In the genomic region with DNA sequence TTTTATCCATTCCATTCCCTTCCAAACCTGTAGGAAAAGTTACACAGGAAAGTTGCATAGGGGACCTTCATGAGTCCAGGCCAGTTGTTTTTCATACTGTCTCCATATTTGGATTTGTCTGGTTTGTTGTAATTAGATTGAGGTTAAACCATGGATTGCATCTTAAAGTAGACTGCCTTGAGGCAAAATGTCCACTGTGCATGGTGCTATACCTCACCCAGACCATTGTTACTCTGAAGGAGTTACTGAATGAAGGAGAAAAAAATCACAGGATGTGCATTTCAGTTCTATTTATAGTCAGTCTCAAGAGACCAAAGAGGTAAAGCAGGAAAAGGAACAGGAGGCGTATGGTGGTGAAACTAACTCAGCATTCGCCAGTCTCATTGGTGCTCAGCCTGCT, we compare ENCODE assay signal across 29 cellular contexts. TPM values are rescaled to one million over a fixed set of nuclear protein-coding genes. Genes with fewer than 3 reads are reported as not detected.
A peak's percentile ranks its signal among the peaks of the same experiment; 100 is the strongest.
DNase-seq lines count a peak whose midpoint lies in the region; ATAC-seq and TF ChIP-seq lines count a peak whose summit lies in the region.
"Had no signal": no experiment of that assay in that cellular context is flagged by ENCODE, and none has a peak within 500 bp of the region (broad histone marks: within the 10 kb centered on the region; RNA-seq: fewer than 3 reads in every experiment).

No MANE protein-coding gene starts in this region.

- no peak for DNase-seq in activated T-cell treated with anti-CD3 and anti-CD28 coated beads, Interleukin-2, amount 50 U/mL, for 24 hours
- DNase-seq in activated T-cell treated with anti-CD3 and anti-CD28 coated beads for 4 hours = no peak
- DNase-seq in COLO829 (ENCODE audit: low spot score) = peak; percentile 58
- DNase-seq in T-cell = no peak
- DNase-seq in prostate gland (ENCODE audit: low spot score) = no peak
- no peak for DNase-seq in iPS-NIHi11 (ENCODE audit: low spot score)
- DNase-seq: activated CD4-positive, alpha-beta T cell treated with anti-CD3 and anti-CD28 coated beads for 36 hours; activated gamma-delta T cell treated with Interleukin-2 at 50 U/mL for 16 hours; activated T-cell treated with anti-CD3 and anti-CD28 coated beads, Interleukin-2, amount 50 U/mL, for 4 hours; amygdala; DMS53; H9; hypothalamus; IMR-90; naive B cell; NCI-H1105; NCI-H2029 treated with DMSO at 0.1 percent for 48 hours; NCI-H226; NCI-H82; psoas muscle; stimulated activated naive CD8-positive, alpha-beta T cell treated with anti-CD3 and anti-CD28 coated beads, Interleukin-15, Interleukin-2, amounts not matched to agents 100 U/mL and 50 U/mL, for 24 hours had no signal

- no peak overlapping the region for H3K4me3 Mint-ChIP-seq in activated T-cell treated with anti-CD3 and anti-CD28 coated beads, Interleukin-2, amount 50 U/mL, for 24 hours
- no peak overlapping the region for H3K4me3 Mint-ChIP-seq in T-cell
- H3K4me3 Mint-ChIP-seq: activated CD4-positive, alpha-beta T cell treated with anti-CD3 and anti-CD28 coated beads for 36 hours; activated T-cell treated with anti-CD3 and anti-CD28 coated beads, Interleukin-2, amount 50 U/mL, for 4 hours; H9; mesothelial cell of epicardium; T-helper 2 cell treated with Interferon-gamma antibody and Interleukin-4, amounts not matched to agents 5 μg/mL and 100 μg/mL, for 36 hours had no signal

- H3K27me3 Mint-ChIP-seq in activated T-cell treated with anti-CD3 and anti-CD28 coated beads, Interleukin-2, amount 50 U/mL, for 24 hours = no peaks in the 10 kb centered on the region
- H3K27me3 Mint-ChIP-seq in T-cell = no peaks in the 10 kb centered on the region
- H3K27me3 Mint-ChIP-seq: activated CD4-positive, alpha-beta T cell treated with anti-CD3 and anti-CD28 coated beads for 36 hours; naive B cell had no signal

- H3K4me1 ChIP-seq in mesodermal cell (ENCODE audit: control insufficient read depth, insufficient read depth, low read length, poor library complexity, severe bottlenecking) (no peaks in the 10 kb centered on the region), prostate gland (replicated peaks) (no peaks in the 10 kb centered on the region)

- peaks cover 92% of the 10 kb centered on the region for H3K36me3 Mint-ChIP-seq in activated T-cell treated with anti-CD3 and anti-CD28 coated beads, Interleukin-2, amount 50 U/mL, for 24 hours (ENCODE audit: low read depth)
- H3K36me3 Mint-ChIP-seq in T-cell = peaks cover 43% of the 10 kb centered on the region

- CTCF ChIA-PET in T-cell (lab: Charles Lee) = interaction anchor here in 1 of 2 donors (0.7 kb wide), 1 partner anchor 386 kb away, joined by 3 read pairs; no protein-coding TSS in a partner anchor

- TF ChIP-seq CTCF in prostate gland (IDR thresholded peaks at IDR 0.05) = no peak

- H3K36me3 ChIP-seq in mesodermal cell (ENCODE audit: control insufficient read depth, insufficient read depth, low read length) (peaks cover 97% of the 10 kb centered on the region), prostate gland (peaks cover 26 to 37% of the 10 kb centered on the region in 2 donors)

- H3K9me3 Mint-ChIP-seq in activated T-cell treated with anti-CD3 and anti-CD28 coated beads, Interleukin-2, amount 50 U/mL, for 24 hours = no peaks in the 10 kb centered on the region
- H3K9me3 Mint-ChIP-seq in T-cell = no peaks in the 10 kb centered on the region
- H3K9me3 Mint-ChIP-seq: activated T-cell treated with anti-CD3 and anti-CD28 coated beads, Interleukin-2, amount 50 U/mL, for 4 hours; H9; mesothelial cell of epicardium; naive B cell; T-helper 2 cell treated with Interferon-gamma antibody and Interleukin-4, amounts not matched to agents 5 μg/mL and 100 μg/mL, for 36 hours had no signal

- intact Hi-C loops in prostate gland (cut with DNase I) = no loop called here

- H3K27ac Mint-ChIP-seq in activated T-cell treated with anti-CD3 and anti-CD28 coated beads, Interleukin-2, amount 50 U/mL, for 24 hours = peak overlapping the region; percentile 22
- H3K27ac Mint-ChIP-seq in T-cell = peak overlapping the region; percentile 23 to 55
- H3K27ac Mint-ChIP-seq: activated CD4-positive, alpha-beta T cell treated with anti-CD3 and anti-CD28 coated beads for 36 hours; mesothelial cell of epicardium; T-helper 2 cell treated with Interferon-gamma antibody and Interleukin-4, amounts not matched to agents 5 μg/mL and 100 μg/mL, for 36 hours had no signal

- peak overlapping the region; percentile 5 for H3K27ac ChIP-seq in mesodermal cell (ENCODE audit: low read depth, low read length, severe bottlenecking)
- H3K27ac ChIP-seq in prostate gland = no peak overlapping the region
- H3K27ac ChIP-seq: coronary artery, psoas muscle, RWPE1, thoracic aorta had no signal

- ATAC-seq in T-cell (replicated peaks in 1 of 4) = peak in 1 of 4 experiments; percentile 38
- ATAC-seq in GM18867 (IDR thresholded peaks at IDR 0.05; ENCODE audit: unreplicated experiment) = no peak
- ATAC-seq: activated CD4-positive, alpha-beta T cell treated with anti-CD3 and anti-CD28 coated beads for 36 hours; activated T-cell treated with anti-CD3 and anti-CD28 coated beads, Interleukin-2, amount 50 U/mL, for 4 hours; left lobe of liver; psoas muscle; stimulated activated naive CD8-positive, alpha-beta T cell treated with anti-CD3 and anti-CD28 coated beads, Interleukin-15, Interleukin-2, amounts not matched to agents 100 U/mL and 50 U/mL, for 24 hours had no signal

- POLR2A ChIA-PET in T-cell (lab: Charles Lee) = no interaction called here

- H3K4me1 Mint-ChIP-seq in activated T-cell treated with anti-CD3 and anti-CD28 coated beads, Interleukin-2, amount 50 U/mL, for 24 hours (ENCODE audit: low read depth) = peaks cover 14% of the 10 kb centered on the region
- H3K4me1 Mint-ChIP-seq in T-cell = peaks cover 12 to 16% (median 16%) of the 10 kb centered on the region in 3 donors
- H3K4me1 Mint-ChIP-seq: activated CD4-positive, alpha-beta T cell treated with anti-CD3 and anti-CD28 coated beads for 36 hours; mesothelial cell of epicardium had no signal

- no peaks in the 10 kb centered on the region for H3K9me3 ChIP-seq in mesodermal cell (ENCODE audit: control insufficient read depth, low read length)
- H3K9me3 ChIP-seq in prostate gland = no peaks in the 10 kb centered on the region
- H3K9me3 ChIP-seq: psoas muscle, thoracic aorta had no signal

- 95 to 100% methylated on average over 2 of the region's 2 CpGs for WGBS in mesodermal cell (ENCODE audit: insufficient coverage in 2 of 2), 2 experiments
- 88% methylated on average over 2 of the region's 2 CpGs for WGBS in prostate gland

- H3K4me3 ChIP-seq in mesodermal cell (ENCODE audit: extremely low read depth, insufficient read depth, low read length, poor library complexity, severe bottlenecking) (no peak overlapping the region), prostate gland (no peak overlapping the region)
- H3K4me3 ChIP-seq: coronary artery, psoas muscle, thoracic aorta had no signal

- no peak for TF ChIP-seq POLR2A in prostate gland (IDR thresholded peaks at IDR 0.05)

- no peaks in the 10 kb centered on the region for H3K27me3 ChIP-seq in prostate gland (replicated peaks; ENCODE audit: insufficient read depth)

RNA-seq across cellular contexts. Expression of gene L3MBTL2, which starts 29.6 kb away (rescaled TPM):
- 10 to 100 TPM; 31.5 to 46.1 (median 42.1) TPM for total RNA-seq in T-cell
- polyA plus RNA-seq in mesodermal cell (2013, experiment 1 of 2) = 8.6 TPM
- 8.2 TPM for polyA plus RNA-seq in mesodermal cell (2013, experiment 2 of 2)
- total RNA-seq in prostate gland = 10 to 100 TPM; 25.4 to 37.7 TPM
